ENCODE assay signal across 16 cellular contexts in the genomic region with DNA sequence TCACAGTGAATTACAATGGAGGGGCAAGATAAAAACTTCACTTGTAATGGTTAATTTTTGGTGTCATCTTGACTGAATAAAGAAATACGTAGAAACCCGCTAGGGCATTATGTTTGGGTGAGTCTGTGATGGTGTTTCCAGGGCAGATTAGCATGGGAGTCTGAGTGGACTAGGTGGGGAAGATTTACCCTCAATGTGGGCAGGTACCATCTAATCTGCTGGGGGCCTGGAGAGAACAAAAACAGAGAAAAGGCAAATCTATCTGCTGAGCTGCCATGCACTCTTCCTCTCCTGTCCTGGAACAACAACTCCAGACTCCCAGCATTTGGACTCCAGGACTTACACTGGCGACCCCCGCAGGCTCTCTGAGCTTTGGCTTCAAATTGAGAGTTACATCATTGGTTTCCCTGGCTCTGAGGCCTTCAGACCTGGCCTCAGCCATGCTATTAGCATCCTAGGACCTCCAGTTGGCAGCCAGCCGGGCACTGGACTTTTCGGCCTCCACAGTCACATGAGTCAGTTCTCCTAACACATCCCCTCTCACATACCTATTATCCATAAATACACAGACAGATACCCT. TPM values are rescaled to one million over a fixed set of nuclear protein-coding genes. Genes with fewer than 3 reads are reported as not detected.
DNase-seq lines count a peak whose midpoint lies in the region; ATAC-seq, FAIRE-seq and TF ChIP-seq lines count a peak whose summit lies in the region.
"Had no signal": no experiment of that assay in that cellular context is flagged by ENCODE, and none has a peak within 500 bp of the region (broad histone marks: within the 10 kb centered on the region; RNA-seq: fewer than 3 reads in every experiment).

No MANE protein-coding gene starts in this region.

- H3K4me3 ChIP-seq in HepG2 (replicated peaks in 1 of 3; ENCODE audit: insufficient read depth in 1 of 3, low read depth in 2 of 3, low read length in 3 of 3) (no peak overlapping the region), right lobe of liver (no peak overlapping the region), endothelial cell of umbilical vein (replicated peaks in 1 of 3; ENCODE audit: insufficient read depth in 1 of 3, low read depth in 1 of 3, low read length in 3 of 3) (no peak overlapping the region)

- dilution Hi-C loops in endothelial cell of umbilical vein (cut with MboI; ENCODE audit: extremely low pct_ligation_motif_present, low sequenced_read_pairs) = no loop called here

- H3K4me2 ChIP-seq in HepG2 (ENCODE audit: low read depth, low read length) (no peak overlapping the region), endothelial cell of umbilical vein (ENCODE audit: insufficient read depth, low read length) (no peak overlapping the region)

- no peaks in the 10 kb centered on the region for H3K27me3 ChIP-seq in HepG2 (ENCODE audit: control insufficient read depth in 1 of 2, insufficient read depth in 2 of 2, low read length in 2 of 2)
- H3K27me3 ChIP-seq in right lobe of liver = no peaks in the 10 kb centered on the region
- no peaks in the 10 kb centered on the region for H3K27me3 ChIP-seq in endothelial cell of umbilical vein (ENCODE audit: control insufficient read depth in 2 of 2, insufficient read depth in 2 of 2, low read length in 2 of 2)

- no peak for FAIRE-seq in HepG2 (lab: Jason Lieb, UNC)
- FAIRE-seq in endothelial cell of umbilical vein (lab: Jason Lieb, UNC) = no peak
- FAIRE-seq: A204.1 had no signal

- H3K9me1 ChIP-seq in endothelial cell of umbilical vein (replicated peaks; ENCODE audit: control insufficient read depth, extremely low read depth, insufficient read depth, low read length) = no peaks in the 10 kb centered on the region

- H3K36me3 ChIP-seq in HepG2 (replicated peaks in 1 of 2; ENCODE audit: control insufficient read depth in 1 of 2, insufficient read depth in 2 of 2, low read length in 2 of 2) (peaks cover 3 to 9% of the 10 kb centered on the region in 2 experiments), right lobe of liver (no peaks in the 10 kb centered on the region), endothelial cell of umbilical vein (ENCODE audit: control insufficient read depth in 2 of 2, extremely low read depth in 1 of 2, insufficient read depth in 2 of 2, low read length in 2 of 2) (peaks cover 0 to 5% of the 10 kb centered on the region in 2 experiments)

- in situ Hi-C loops in HepG2 (cut with HindIII; ENCODE audit: extremely low pct_ligation_motif_present, low pct_unique_long_range_greater_than_20kb) = no loop called here

- no peak overlapping the region for H3K9ac ChIP-seq in HepG2 (ENCODE audit: insufficient read depth, low read depth, low read length)
- no peak overlapping the region for H3K9ac ChIP-seq in endothelial cell of umbilical vein (replicated peaks; ENCODE audit: extremely low read depth, insufficient read depth, low read length)

- H3K4me1 ChIP-seq in HepG2 (ENCODE audit: insufficient read depth, low read length) = peaks cover 31% of the 10 kb centered on the region
- no peaks in the 10 kb centered on the region for H3K4me1 ChIP-seq in right lobe of liver
- no peaks in the 10 kb centered on the region for H3K4me1 ChIP-seq in endothelial cell of umbilical vein (ENCODE audit: control insufficient read depth, extremely low read depth, insufficient read depth, low read length)

- peaks cover 15% of the 10 kb centered on the region for H3K9me3 Mint-ChIP-seq in nephron

- CTCF ChIA-PET in HepG2 (lab: Yijun Ruan, JAX; ENCODE audit: low intra/inter-chr PET ratio, low total read pairs) (no interaction called here), endothelial cell of umbilical vein (lab: Charles Lee) (no interaction called here)

- no peak for TF ChIP-seq EP300 in HepG2 (IDR thresholded peaks at IDR 0.05; ENCODE audit: low read depth in 2 of 2, low read length in 2 of 2)
- TF ChIP-seq EP300 in HepG2 (CRISPR knock-in tag; IDR thresholded peaks at IDR 0.05; ENCODE audit: borderline replicate concordance) = no peak

- ATAC-seq in HepG2 (peak; percentile 79), right lobe of liver (no peak), HG03045 (IDR thresholded peaks at IDR 0.05; ENCODE audit: unreplicated experiment) (no peak)

- intact Hi-C loops in HepG2 (cut with micrococcal nuclease; ENCODE audit: unreplicated experiment) = no loop called here
- intact Hi-C loops in right lobe of liver (cut with DNase I) = no loop called here
- intact Hi-C loops in endothelial cell of umbilical vein (cut with micrococcal nuclease) = no loop called here

- 86% methylated on average over 6 of the region's 6 CpGs for WGBS in HepG2 (ENCODE audit: low lambda C conversion rate)
- 100% methylated on average over 2 of the region's 6 CpGs for WGBS in right lobe of liver (ENCODE audit: insufficient coverage, low coverage, low lambda C conversion rate, missing lambda C conversion rate)

- H3K79me2 ChIP-seq in HepG2 (ENCODE audit: insufficient read depth, low read length) (peaks cover 76% of the 10 kb centered on the region), endothelial cell of umbilical vein (ENCODE audit: control insufficient read depth, insufficient read depth, low read length) (peaks cover 9% of the 10 kb centered on the region)

- no peak overlapping the region for H2AFZ ChIP-seq in HepG2 (ENCODE audit: low read length)
- H2AFZ ChIP-seq in endothelial cell of umbilical vein (ENCODE audit: low read depth, low read length) = no peak overlapping the region

- H3K27ac ChIP-seq in HepG2 (ENCODE audit: extremely low read length, insufficient read depth, low read length) (no peak overlapping the region), right lobe of liver (no peak overlapping the region), endothelial cell of umbilical vein (ENCODE audit: insufficient read depth, low read depth, low read length) (no peak overlapping the region)

- DNase-seq in HepG2 (ENCODE audit: low spot score) = peak; percentile 41
- DNase-seq in right lobe of liver = no peak
- peak; percentile 17 for DNase-seq in endothelial cell of umbilical vein (ENCODE audit: low read depth, low spot score)
- no peak for DNase-seq in stimulated activated naive CD4-positive, alpha-beta T cell treated with Interleukin-2 at 50 U/mL for 16 hours (lab: John Stamatoyannopoulos, UW)
- no peak for DNase-seq in NCI-H446 (lab: John Stamatoyannopoulos, UW)
- DNase-seq in NCI-H1105 (lab: John Stamatoyannopoulos, UW) = no peak
- DNase-seq: COR-L47, DMS153, KBM-7, NCI-H1048, NCI-H345, NCI-H69 had no signal

- TF ChIP-seq RAD21 in HepG2 (CRISPR knock-in tag; IDR thresholded peaks at IDR 0.05) = 0 out of 2 replicates have a peak, but pooled peaks have one; percentile 8

- BruUV-seq in HepG2 (replicated peaks; lab: Mats Ljungman, UMichigan) (TSS peak; percentile 6), endothelial cell of umbilical vein (replicated peaks; lab: Mats Ljungman, UMichigan) (no TSS peak)

- peaks cover 61% of the 10 kb centered on the region for H3K36me3 Mint-ChIP-seq in nephron (ENCODE audit: low read depth)
- H3K36me3 Mint-ChIP-seq: CD14-positive monocyte had no signal

- no peak overlapping the region for H3K4me3 Mint-ChIP-seq in nephron
- H3K4me3 Mint-ChIP-seq: CD14-positive monocyte had no signal

- H3K9me3 ChIP-seq in HepG2 (ENCODE audit: low read length) (no peaks in the 10 kb centered on the region), right lobe of liver (no peaks in the 10 kb centered on the region), endothelial cell of umbilical vein (replicated peaks; ENCODE audit: control insufficient read depth, insufficient read depth, low read length) (no peaks in the 10 kb centered on the region)

- no peak for TF ChIP-seq POLR2A in HepG2 (IDR thresholded peaks at IDR 0.05; ENCODE audit: insufficient read depth in 1 of 2, low read depth in 2 of 2, low read length in 2 of 2)
- TF ChIP-seq POLR2A in right lobe of liver (IDR thresholded peaks at IDR 0.05) = no peak
- no peak for TF ChIP-seq POLR2A in endothelial cell of umbilical vein (IDR thresholded peaks at IDR 0.05; ENCODE audit: low read depth, low read length)

- H3K27me3 Mint-ChIP-seq in nephron (ENCODE audit: low read depth) = no peaks in the 10 kb centered on the region

- TF ChIP-seq CTCF in HepG2 (CRISPR knock-in tag; IDR thresholded peaks at IDR 0.05) (peak; percentile 58), right lobe of liver (IDR thresholded peaks at IDR 0.05) (no peak), endothelial cell of umbilical vein (IDR thresholded peaks at IDR 0.05; ENCODE audit: extremely low read depth in 1 of 2, insufficient read depth in 1 of 2, low read depth in 1 of 2, low read length in 2 of 2) (no peak), nephron (IDR thresholded peaks at IDR 0.05; ENCODE audit: unreplicated experiment in 3 of 3) (no peak)

- H4K20me1 ChIP-seq in HepG2 (ENCODE audit: insufficient read depth, low read length) = peaks cover 15% of the 10 kb centered on the region
- no peaks in the 10 kb centered on the region for H4K20me1 ChIP-seq in endothelial cell of umbilical vein (replicated peaks; ENCODE audit: control insufficient read depth, extremely low read depth, insufficient read depth, low read length)

- H3K4me1 Mint-ChIP-seq in nephron = peaks cover 10% of the 10 kb centered on the region
- H3K4me1 Mint-ChIP-seq: CD14-positive monocyte had no signal

- peak overlapping the region in 2 of 3 experiments; percentile 69 to 82 for H3K27ac Mint-ChIP-seq in nephron
- H3K27ac Mint-ChIP-seq: CD14-positive monocyte had no signal

- POLR2A ChIA-PET in HepG2 (lab: Yijun Ruan, JAX) (interaction anchor here (1.6 kb wide), 1 partner anchor 14 kb away, joined by 3 read pairs; no protein-coding TSS in a partner anchor), endothelial cell of umbilical vein (lab: Charles Lee) (no interaction called here)

RNA-seq across cellular contexts. Expression of a gene that starts 19.7 kb away (rescaled TPM):
- total RNA-seq in HepG2 (2016; rRNA removed; fragmentation: Illumina TruSeq; extraction: Trizol) (23.3 and 34.3 TPM in 2 replicates), right lobe of liver (10 to 100 TPM in 1 of 6 experiments, 1 to 10 TPM in 5; 3.6 to 16.0 (median 7.1) TPM), endothelial cell of umbilical vein (24.8 and 25.5 TPM in 2 replicates)
- 7.4 and 10.8 TPM in 2 replicates for total RNA-seq in HepG2 (2016; cell fraction: cytosol; rRNA removed; fragmentation: Illumina TruSeq; extraction: Trizol; ENCODE audit: low read depth)
- total RNA-seq in HepG2 (2016; cell fraction: insoluble cytoplasmic fraction; rRNA removed; fragmentation: Illumina TruSeq; extraction: Trizol) = 20.1 and 34.4 TPM in 2 replicates
- total RNA-seq in HepG2 (2016; cell fraction: membrane; rRNA removed; fragmentation: Illumina TruSeq; extraction: Trizol) = 11.6 and 15.7 TPM in 2 replicates
- 37.4 and 38.1 TPM in 2 replicates for total RNA-seq in HepG2 (2016; cell fraction: nucleus; rRNA removed; fragmentation: Illumina TruSeq; extraction: Trizol)
- polyA plus RNA-seq in HepG2 (2011; rRNA removed) (32.3 and 34.6 TPM in 2 replicates), endothelial cell of umbilical vein (11.3 and 13.2 TPM in 2 replicates)
- 24.8 and 25.8 TPM in 2 replicates for polyA plus RNA-seq in HepG2 (2011; cell fraction: cytosol; rRNA removed)
- polyA plus RNA-seq in HepG2 (2011; cell fraction: nucleus; rRNA removed) = 114 and 118 TPM in 2 replicates
- 38.7 and 42.0 TPM in 2 replicates for polyA plus RNA-seq in HepG2 (2012)
- polyA plus RNA-seq in HepG2 (2016; cell fraction: cytosol; fragmentation: Illumina TruSeq; extraction: Trizol; ENCODE audit: low read depth) = 3.0 and 3.7 TPM in 2 replicates
- 19.3 and 24.8 TPM in 2 replicates for polyA plus RNA-seq in HepG2 (2016; cell fraction: insoluble cytoplasmic fraction; fragmentation: Illumina TruSeq; extraction: Trizol; ENCODE audit: low read depth)
- polyA plus RNA-seq in HepG2 (2016; cell fraction: membrane; fragmentation: Illumina TruSeq; extraction: Trizol; ENCODE audit: low read depth) = 8.1 TPM in 2 replicates
- 90.8 and 96.3 TPM in 2 replicates for polyA plus RNA-seq in HepG2 (2016; cell fraction: nucleus; fragmentation: Illumina TruSeq; extraction: Trizol; ENCODE audit: insufficient read depth, low read depth)
- 1.7 and 32.6 TPM in 2 replicates for polyA minus RNA-seq in HepG2 (2011; rRNA and poly(A)+ RNA removed; ENCODE audit: low replicate concordance)
- 6.9 and 8.0 TPM in 2 replicates for polyA minus RNA-seq in HepG2 (2011; cell fraction: cytosol; rRNA and poly(A)+ RNA removed)
- polyA minus RNA-seq in HepG2 (2011; cell fraction: nucleus; rRNA and poly(A)+ RNA removed) = 46.9 and 49.6 TPM in 2 replicates
- 12.2 and 15.2 TPM in 2 replicates for polyA plus RNA-seq in endothelial cell of umbilical vein (2011; cell fraction: cytosol; rRNA removed)
- 74.9 and 76.2 TPM in 2 replicates for polyA plus RNA-seq in endothelial cell of umbilical vein (2011; cell fraction: nucleus; rRNA removed)
- polyA plus RNA-seq in endothelial cell of umbilical vein (2012) = 15.1 and 19.9 TPM in 2 replicates
- polyA minus RNA-seq in endothelial cell of umbilical vein = 16.3 and 20.6 TPM in 2 replicates
- 1.1 TPM for polyA minus RNA-seq in endothelial cell of umbilical vein (2011; cell fraction: cytosol; rRNA and poly(A)+ RNA removed)
- polyA minus RNA-seq in endothelial cell of umbilical vein (2011; cell fraction: nucleus; rRNA and poly(A)+ RNA removed) = 23.2 and 30.1 TPM in 2 replicates

RNA-seq across cellular contexts. Expression of a gene that starts 58.1 kb away (rescaled TPM):
- total RNA-seq in HepG2 (2016; rRNA removed; fragmentation: Illumina TruSeq; extraction: Trizol) = 21.5 and 31.0 TPM in 2 replicates
- 3.5 and 3.6 TPM in 2 replicates for total RNA-seq in HepG2 (2016; cell fraction: cytosol; rRNA removed; fragmentation: Illumina TruSeq; extraction: Trizol; ENCODE audit: low read depth)
- 22.0 and 31.9 TPM in 2 replicates for total RNA-seq in HepG2 (2016; cell fraction: insoluble cytoplasmic fraction; rRNA removed; fragmentation: Illumina TruSeq; extraction: Trizol)
- 15.3 and 16.9 TPM in 2 replicates for total RNA-seq in HepG2 (2016; cell fraction: membrane; rRNA removed; fragmentation: Illumina TruSeq; extraction: Trizol)
- total RNA-seq in HepG2 (2016; cell fraction: nucleus; rRNA removed; fragmentation: Illumina TruSeq; extraction: Trizol) = 15.0 and 17.4 TPM in 2 replicates
- 8.6 and 8.9 TPM in 2 replicates for polyA plus RNA-seq in HepG2 (2011; rRNA removed)
- 6.1 and 8.7 TPM in 2 replicates for polyA plus RNA-seq in HepG2 (2011; cell fraction: cytosol; rRNA removed)
- 3.6 and 5.3 TPM in 2 replicates for polyA plus RNA-seq in HepG2 (2011; cell fraction: nucleus; rRNA removed)
- polyA plus RNA-seq in HepG2 (2012) = 9.3 and 12.7 TPM in 2 replicates
- 1.2 and 1.4 TPM in 2 replicates for polyA plus RNA-seq in HepG2 (2016; cell fraction: cytosol; fragmentation: Illumina TruSeq; extraction: Trizol; ENCODE audit: low read depth)
- polyA plus RNA-seq in HepG2 (2016; cell fraction: insoluble cytoplasmic fraction; fragmentation: Illumina TruSeq; extraction: Trizol; ENCODE audit: low read depth) = 27.2 and 29.9 TPM in 2 replicates
- 5.8 and 6.1 TPM in 2 replicates for polyA plus RNA-seq in HepG2 (2016; cell fraction: membrane; fragmentation: Illumina TruSeq; extraction: Trizol; ENCODE audit: low read depth)
- 15.0 and 15.3 TPM in 2 replicates for polyA plus RNA-seq in HepG2 (2016; cell fraction: nucleus; fragmentation: Illumina TruSeq; extraction: Trizol; ENCODE audit: insufficient read depth, low read depth)
- 2.8 and 8.0 TPM in 2 replicates for polyA minus RNA-seq in HepG2 (2011; rRNA and poly(A)+ RNA removed; ENCODE audit: low replicate concordance)
- polyA minus RNA-seq in HepG2 (2011; cell fraction: cytosol; rRNA and poly(A)+ RNA removed) = 8.9 and 9.8 TPM in 2 replicates
- polyA minus RNA-seq in HepG2 (2011; cell fraction: nucleus; rRNA and poly(A)+ RNA removed) = 22.1 and 25.1 TPM in 2 replicates
- 1 to 10 TPM; 1.8 to 3.3 (median 2.4) TPM for total RNA-seq in right lobe of liver
- total RNA-seq in endothelial cell of umbilical vein = 7.5 and 8.0 TPM in 2 replicates
- 4.2 and 4.5 TPM in 2 replicates for polyA plus RNA-seq in endothelial cell of umbilical vein
- polyA plus RNA-seq in endothelial cell of umbilical vein (2011; cell fraction: cytosol; rRNA removed) = 4.5 and 5.1 TPM in 2 replicates
- 2.4 and 3.4 TPM in 2 replicates for polyA plus RNA-seq in endothelial cell of umbilical vein (2011; cell fraction: nucleus; rRNA removed)
- polyA plus RNA-seq in endothelial cell of umbilical vein (2012) = 5.0 and 6.8 TPM in 2 replicates
- 5.8 and 7.2 TPM in 2 replicates for polyA minus RNA-seq in endothelial cell of umbilical vein
- polyA minus RNA-seq in endothelial cell of umbilical vein (2011; cell fraction: cytosol; rRNA and poly(A)+ RNA removed) = 2.4 TPM
- polyA minus RNA-seq in endothelial cell of umbilical vein (2011; cell fraction: nucleus; rRNA and poly(A)+ RNA removed) = 3.5 and 4.7 TPM in 2 replicates

Comparison
In these comparisons a context has a peak if more than half of its experiments do, and no peak if none do; other contexts are left out.
1. DNase-seq: peak in HepG2 (single experiment) and endothelial cell of umbilical vein (single experiment); none in right lobe of liver (0 of 3), stimulated activated naive CD4-positive, alpha-beta T cell treated with Interleukin-2 at 50 U/mL for 16 hours (single experiment), NCI-H446 (0 of 2) and NCI-H1105 (single experiment).